In genomic region chr1:45686081-45687013, GRCh38 we compare ENCODE assay signal across 1 cellular context.
TF ChIP-seq lines count a peak whose summit lies in the region.

Gene GPBP1L1 (minus strand): TSS chr1:45686533. CDS start chr1:45659087, 27,446 bp downstream.

TF ChIP-seq in HEK293, 187 proteins besides CTCF, POLR2A, EP300 and RAD21 (continued from another document):
- 0 out of 2 replicates have a peak, but pooled peaks have one; percentile 19 for TF ChIP-seq ZBTB6 (tag by site-specific recombination; IDR thresholded peaks at IDR 0.05)
- 0 out of 2 replicates have a peak, but pooled peaks have one; percentile 16 for TF ChIP-seq BCL11A (tag by site-specific recombination; IDR thresholded peaks at IDR 0.05; ENCODE audit: low read depth)
- no peak for TF ChIP-seq ZNF571 (tag by site-specific recombination; IDR thresholded peaks at IDR 0.05)
- no peak for TF ChIP-seq ZNF155 (tag by site-specific recombination; IDR thresholded peaks at IDR 0.05)
- TF ChIP-seq YY1 (tag by site-specific recombination; IDR thresholded peaks at IDR 0.05): peak; percentile 80; the same call in 1 of the 2 replicates
- TF ChIP-seq ZNF266 (tag by site-specific recombination; IDR thresholded peaks at IDR 0.05; ENCODE audit: low read depth): no peak
- no peak for TF ChIP-seq ZNF623 (tag by site-specific recombination; IDR thresholded peaks at IDR 0.05)
- TF ChIP-seq ZBTB1 (tag by site-specific recombination; IDR thresholded peaks at IDR 0.05): no peak
- TF ChIP-seq HOXC10 (CRISPR knock-in tag; IDR thresholded peaks at IDR 0.05): no peak; the same call in 1 of the 2 replicates
- no peak for TF ChIP-seq ZFP3 (tag by site-specific recombination; IDR thresholded peaks at IDR 0.05; ENCODE audit: low read depth)
- peak; percentile 60; the same call in 1 of the 2 replicates for TF ChIP-seq ZFP37 (tag by site-specific recombination; IDR thresholded peaks at IDR 0.05)
- peak; percentile 94 for TF ChIP-seq KLF8 (tag by site-specific recombination; IDR thresholded peaks at IDR 0.05)
- TF ChIP-seq ZNF10 (tag by site-specific recombination; IDR thresholded peaks at IDR 0.05): no peak
- TF ChIP-seq ZNF416 (tag by site-specific recombination; IDR thresholded peaks at IDR 0.05): no peak
- no peak for TF ChIP-seq ZNF747 (tag by site-specific recombination; IDR thresholded peaks at IDR 0.05)
- TF ChIP-seq ZSCAN23 (tag by site-specific recombination; IDR thresholded peaks at IDR 0.05): no peak
- no peak for TF ChIP-seq ZNF248 (tag by site-specific recombination; IDR thresholded peaks at IDR 0.05)
- peak; percentile 85 for TF ChIP-seq ZFHX2 (tag by site-specific recombination; conservative IDR thresholded peaks at IDR 0.05)
- TF ChIP-seq PRDM10 (tag by site-specific recombination; IDR thresholded peaks at IDR 0.05): peak; percentile 36
- TF ChIP-seq PBX3 (CRISPR knock-in tag; IDR thresholded peaks at IDR 0.05): no peak
- no peak for TF ChIP-seq TSHZ1 (tag by site-specific recombination; IDR thresholded peaks at IDR 0.05; ENCODE audit: borderline replicate concordance)
- peak; percentile 87; the same call in 1 of the 2 replicates for TF ChIP-seq ZNF366 (tag by site-specific recombination; conservative IDR thresholded peaks at IDR 0.05)
- TF ChIP-seq ZNF776 (tag by site-specific recombination; IDR thresholded peaks at IDR 0.05; ENCODE audit: borderline replicate concordance): no peak
- TF ChIP-seq ZNF792 (tag by site-specific recombination; IDR thresholded peaks at IDR 0.05): no peak
- peak; percentile 86; the same call in 1 of the 2 replicates for TF ChIP-seq ZBTB7A (tag by site-specific recombination; IDR thresholded peaks at IDR 0.05; ENCODE audit: low read depth)
- peak; percentile 79 for TF ChIP-seq YY2 (tag by site-specific recombination; IDR thresholded peaks at IDR 0.05)
- TF ChIP-seq ZNF169 (tag by site-specific recombination; IDR thresholded peaks at IDR 0.05): no peak
- peak; percentile 90 for TF ChIP-seq ZNF341 (tag by site-specific recombination; IDR thresholded peaks at IDR 0.05; ENCODE audit: low read depth)
- no peak for TF ChIP-seq ZFP41 (tag by site-specific recombination; IDR thresholded peaks at IDR 0.05; ENCODE audit: borderline replicate concordance)
- TF ChIP-seq ZNF513 (tag by site-specific recombination; IDR thresholded peaks at IDR 0.05): no peak
- TF ChIP-seq AEBP2 (tag by site-specific recombination; IDR thresholded peaks at IDR 0.05; ENCODE audit: borderline replicate concordance): no peak
- peak; percentile 20; the same call in 1 of the 2 replicates for TF ChIP-seq INSM2 (tag by site-specific recombination; IDR thresholded peaks at IDR 0.05)
- no peak for TF ChIP-seq PRDM6 (tag by site-specific recombination; IDR thresholded peaks at IDR 0.05)
- TF ChIP-seq PRDM4 (tag by site-specific recombination; IDR thresholded peaks at IDR 0.05): no peak
